Comparison of ENCODE assay signal across 18 cellular contexts in genomic region chr2:45770773-45771172, GRCh38.
A peak's percentile ranks its signal among the peaks of the same experiment; 100 is the strongest.
DNase-seq lines count a peak whose midpoint lies in the region; ATAC-seq and TF ChIP-seq lines count a peak whose summit lies in the region.
"Had no signal": no experiment of that assay in that cellular context is flagged by ENCODE, and none has a peak within 500 bp of the region (broad histone marks: within the 10 kb centered on the region; RNA-seq: fewer than 3 reads in every experiment).

No MANE protein-coding gene starts in this region.

- H3K4me1 Mint-ChIP-seq in endothelial cell (ENCODE audit: unreplicated experiment), result peaks cover 36% of the 10 kb centered on the region
- peaks cover 3% of the 10 kb centered on the region for H3K4me1 Mint-ChIP-seq in activated naive CD8-positive, alpha-beta T cell treated with anti-CD3 and anti-CD28 coated beads for 36 hours
- H3K4me1 Mint-ChIP-seq: activated naive CD4-positive, alpha-beta T cell treated with anti-CD3 and anti-CD28 coated beads, Interleukin-2, amount 50 U/mL, for 24 hours had no signal

- no peak for TF ChIP-seq EP300 in suprapubic skin (IDR thresholded peaks at IDR 0.05)

- peak overlapping the region; percentile 13 for H3K27ac Mint-ChIP-seq in endothelial cell (ENCODE audit: unreplicated experiment)
- H3K27ac Mint-ChIP-seq in activated naive CD8-positive, alpha-beta T cell treated with anti-CD3 and anti-CD28 coated beads for 36 hours, result no peak overlapping the region
- H3K27ac Mint-ChIP-seq: activated naive CD4-positive, alpha-beta T cell treated with anti-CD3 and anti-CD28 coated beads, Interleukin-2, amount 50 U/mL, for 24 hours; progenitor cell of endocrine pancreas had no signal

- H3K9ac ChIP-seq in OCI-LY1 (ENCODE audit: low read length) (no peak overlapping the region), mucosa of rectum (ENCODE audit: low read depth in 1 of 2, low read length in 2 of 2) (no peak overlapping the region)

- H3K4me3 Mint-ChIP-seq in endothelial cell (ENCODE audit: unreplicated experiment), result no peak overlapping the region
- H3K4me3 Mint-ChIP-seq in activated naive CD8-positive, alpha-beta T cell treated with anti-CD3 and anti-CD28 coated beads for 36 hours, result no peak overlapping the region
- H3K4me3 Mint-ChIP-seq: activated B cell treated with CpG ODN at 0.5 μM for 24 hours; activated naive CD4-positive, alpha-beta T cell treated with anti-CD3 and anti-CD28 coated beads, Interleukin-2, amount 50 U/mL, for 24 hours; CD4-positive, alpha-beta memory T cell had no signal

- ATAC-seq in psoas muscle (no peak), GM21390 (IDR thresholded peaks at IDR 0.05; ENCODE audit: unreplicated experiment) (no peak)
- ATAC-seq: PC-3 had no signal

- H3K4me3 ChIP-seq in OCI-LY1 (ENCODE audit: low read depth, low read length, poor library complexity, severe bottlenecking) (no peak overlapping the region), mucosa of rectum (ENCODE audit: low read length in 2 of 2) (peak overlapping the region; percentile 13 to 39), suprapubic skin (peak overlapping the region; percentile 5), psoas muscle (no peak overlapping the region)
- H3K4me3 ChIP-seq: HAP-1, thyroid gland had no signal

- peak overlapping the region; percentile 28 for H3K27ac ChIP-seq in OCI-LY1 (ENCODE audit: low read depth, low read length, poor library complexity, severe bottlenecking)
- H3K27ac ChIP-seq in mucosa of rectum (ENCODE audit: low read depth in 2 of 2, low read length in 2 of 2), result peak overlapping the region in 1 of 2 donors; percentile 41
- no peak overlapping the region for H3K27ac ChIP-seq in suprapubic skin
- H3K27ac ChIP-seq in psoas muscle, result no peak overlapping the region
- H3K27ac ChIP-seq: thyroid gland had no signal

- WGBS in suprapubic skin, result 76% methylated on average over 1 of the region's 1 CpG
- WGBS in psoas muscle, 3 donors, result 70 to 79% (median 76%) methylated on average over 1 of the region's 1 CpG

- TF ChIP-seq CTCF in OCI-LY1 (IDR thresholded peaks at IDR 0.05; ENCODE audit: low read length) (no peak), endothelial cell (IDR thresholded peaks at IDR 0.05; ENCODE audit: unreplicated experiment) (no peak), suprapubic skin (IDR thresholded peaks at IDR 0.05) (no peak), psoas muscle (IDR thresholded peaks at IDR 0.05) (no peak)

- H3K9me3 ChIP-seq in OCI-LY1 (ENCODE audit: low read length), result no peaks in the 10 kb centered on the region
- no peaks in the 10 kb centered on the region for H3K9me3 ChIP-seq in mucosa of rectum (ENCODE audit: control insufficient read depth in 2 of 2, low read length in 2 of 2)
- no peaks in the 10 kb centered on the region for H3K9me3 ChIP-seq in suprapubic skin
- H3K9me3 ChIP-seq in psoas muscle, result no peaks in the 10 kb centered on the region
- H3K9me3 ChIP-seq: HAP-1, thyroid gland had no signal

- no peaks in the 10 kb centered on the region for H3F3A ChIP-seq in OCI-LY1 (ENCODE audit: insufficient read depth, low read length)

- TF ChIP-seq POLR2A in suprapubic skin (IDR thresholded peaks at IDR 0.05), result no peak

- no peak overlapping the region for H2AFZ ChIP-seq in OCI-LY1 (ENCODE audit: low read length)

- H4K20me1 ChIP-seq in OCI-LY1 (ENCODE audit: insufficient read depth, low read length), result no peaks in the 10 kb centered on the region

- H3K79me2 ChIP-seq in OCI-LY1 (ENCODE audit: insufficient read depth, low read length), result no peaks in the 10 kb centered on the region

- no peak for DNase-seq in endothelial cell (ENCODE audit: low spot score)
- DNase-seq in suprapubic skin (ENCODE audit: low spot score in 2 of 2), result no peak
- no peak for DNase-seq in activated naive CD8-positive, alpha-beta T cell treated with anti-CD3 and anti-CD28 coated beads for 36 hours
- DNase-seq in psoas muscle, result no peak
- DNase-seq in NCI-H146 treated with DMSO at 0.1 percent for 48 hours (lab: John Stamatoyannopoulos, UW; ENCODE audit: unreplicated experiment), result no peak
- DNase-seq: activated B cell treated with CpG ODN at 0.5 μM for 24 hours; CD4-positive, alpha-beta memory T cell; EL; KG1; PC-3; SW 1271; thyroid gland had no signal

- H3K27me3 ChIP-seq in OCI-LY1 (ENCODE audit: insufficient read depth, low read length), result no peaks in the 10 kb centered on the region
- H3K27me3 ChIP-seq in mucosa of rectum (ENCODE audit: control insufficient read depth in 2 of 2, insufficient read depth in 2 of 2, low read length in 2 of 2), result no peaks in the 10 kb centered on the region
- H3K27me3 ChIP-seq in suprapubic skin, result no peaks in the 10 kb centered on the region
- no peaks in the 10 kb centered on the region for H3K27me3 ChIP-seq in psoas muscle (ENCODE audit: insufficient read depth in 3 of 3, low read length in 2 of 3)
- H3K27me3 ChIP-seq: thyroid gland had no signal

- no peak overlapping the region for H3K4me2 ChIP-seq in OCI-LY1 (ENCODE audit: low read length)

- H3K36me3 ChIP-seq in OCI-LY1 (ENCODE audit: insufficient read depth, low read length), result no peaks in the 10 kb centered on the region
- no peaks in the 10 kb centered on the region for H3K36me3 ChIP-seq in mucosa of rectum (ENCODE audit: control insufficient read depth in 2 of 2, insufficient read depth in 2 of 2, low read length in 2 of 2)
- H3K36me3 ChIP-seq in suprapubic skin, result no peaks in the 10 kb centered on the region
- no peaks in the 10 kb centered on the region for H3K36me3 ChIP-seq in psoas muscle (ENCODE audit: insufficient read depth in 1 of 2, low read depth in 1 of 2)
- H3K36me3 ChIP-seq: HAP-1, thyroid gland had no signal

- no peaks in the 10 kb centered on the region for H3K36me3 Mint-ChIP-seq in endothelial cell (ENCODE audit: low read depth, unreplicated experiment)
- no peaks in the 10 kb centered on the region for H3K36me3 Mint-ChIP-seq in activated naive CD8-positive, alpha-beta T cell treated with anti-CD3 and anti-CD28 coated beads for 36 hours
- H3K36me3 Mint-ChIP-seq: activated naive CD4-positive, alpha-beta T cell treated with anti-CD3 and anti-CD28 coated beads, Interleukin-2, amount 50 U/mL, for 24 hours; CD4-positive, alpha-beta memory T cell had no signal

- peaks cover 7% of the 10 kb centered on the region for H3K27me3 Mint-ChIP-seq in endothelial cell (ENCODE audit: unreplicated experiment)
- no peaks in the 10 kb centered on the region for H3K27me3 Mint-ChIP-seq in activated naive CD8-positive, alpha-beta T cell treated with anti-CD3 and anti-CD28 coated beads for 36 hours
- H3K27me3 Mint-ChIP-seq: activated B cell treated with CpG ODN at 0.5 μM for 24 hours; activated naive CD4-positive, alpha-beta T cell treated with anti-CD3 and anti-CD28 coated beads, Interleukin-2, amount 50 U/mL, for 24 hours; CD4-positive, alpha-beta memory T cell had no signal

- H3K9me2 ChIP-seq in OCI-LY1 (ENCODE audit: low read depth, low read length), result no peaks in the 10 kb centered on the region

- H3K4me1 ChIP-seq in OCI-LY1 (ENCODE audit: insufficient read depth, low read length, severe bottlenecking) (peaks cover 48% of the 10 kb centered on the region), mucosa of rectum (ENCODE audit: control insufficient read depth in 2 of 2, insufficient read depth in 2 of 2, low read length in 2 of 2) (peaks cover 7 to 8% of the 10 kb centered on the region in 2 donors), suprapubic skin (peaks cover 33% of the 10 kb centered on the region), psoas muscle (peaks cover 21% of the 10 kb centered on the region)
- H3K4me1 ChIP-seq: HAP-1 had no signal

- intact Hi-C loops in psoas muscle (cut with DNase I), result loop anchor here in 1 of 2 donors (5.0 kb wide), 1 partner anchor 162 kb away; no protein-coding TSS in a partner anchor

- H3K9me3 Mint-ChIP-seq in endothelial cell (ENCODE audit: unreplicated experiment), result no peaks in the 10 kb centered on the region
- no peaks in the 10 kb centered on the region for H3K9me3 Mint-ChIP-seq in activated naive CD8-positive, alpha-beta T cell treated with anti-CD3 and anti-CD28 coated beads for 36 hours
- H3K9me3 Mint-ChIP-seq: activated B cell treated with CpG ODN at 0.5 μM for 24 hours; activated naive CD4-positive, alpha-beta T cell treated with anti-CD3 and anti-CD28 coated beads, Interleukin-2, amount 50 U/mL, for 24 hours; CD4-positive, alpha-beta memory T cell had no signal

Comparison
In these comparisons a context has a peak if more than half of its experiments do, and no peak if none do; other contexts are left out.
1. H3K4me3 ChIP-seq: peak in mucosa of rectum (2 of 2) and suprapubic skin (single experiment); none in OCI-LY1 (single experiment) and psoas muscle (single experiment).